8 cellular contexts compared by ENCODE assay signal in the genomic region with DNA sequence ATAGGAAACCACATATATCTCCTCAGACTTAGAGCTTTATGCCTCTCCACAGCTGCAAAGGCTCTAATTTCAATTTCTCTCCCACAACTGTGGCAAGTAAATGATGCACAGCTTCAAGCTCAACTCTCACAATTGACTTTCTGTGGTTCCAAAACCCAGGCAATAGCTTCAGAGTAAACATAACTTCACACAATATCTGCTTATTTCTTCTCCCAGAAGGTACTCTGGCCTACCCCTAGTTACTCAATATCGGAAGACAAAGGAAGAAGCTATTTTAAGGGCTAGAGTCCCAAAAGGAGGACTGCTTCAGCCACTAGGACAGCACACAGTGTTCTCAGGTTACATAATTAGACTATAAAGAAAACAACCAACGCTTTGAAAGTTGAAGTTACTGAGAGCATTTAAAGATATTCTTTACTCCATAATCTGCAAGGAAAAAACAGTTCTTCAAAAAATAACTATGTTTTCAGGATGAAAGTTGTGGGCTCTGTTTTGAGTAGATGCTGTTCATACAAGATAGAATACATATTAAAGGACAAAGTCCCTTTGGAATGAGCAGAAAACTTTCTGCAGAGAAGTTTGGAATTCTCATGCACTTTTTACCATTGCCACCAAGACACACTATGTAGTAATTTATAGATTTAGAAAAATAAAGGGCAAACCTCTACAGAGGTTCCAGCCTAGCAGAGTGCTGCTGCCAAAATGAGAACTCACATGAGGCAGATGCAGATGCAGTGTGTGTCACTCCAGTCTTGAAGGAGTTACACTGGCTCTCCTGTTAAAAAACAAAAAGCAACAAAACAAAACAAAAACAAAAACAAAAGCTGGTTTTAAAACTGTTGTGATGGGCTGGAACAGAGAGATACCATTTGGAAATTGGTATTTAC.
DNase-seq lines count a peak whose midpoint lies in the region; ATAC-seq and TF ChIP-seq lines count a peak whose summit lies in the region.

No MANE protein-coding gene starts in this region.

- no peaks in the 10 kb centered on the region for H3K36me3 ChIP-seq in colonic mucosa

- no peaks in the 10 kb centered on the region for H3K4me1 ChIP-seq in colonic mucosa

- no peak overlapping the region for H3K9ac ChIP-seq in colonic mucosa (ENCODE audit: low read depth in 2 of 2, low read length in 2 of 2)

- H3K4me3 Mint-ChIP-seq in progenitor cell of endocrine pancreas (ENCODE audit: low read depth): no peak overlapping the region

- peaks cover 20% of the 10 kb centered on the region for H3K4me1 Mint-ChIP-seq in progenitor cell of endocrine pancreas (ENCODE audit: low read depth)

- no peaks in the 10 kb centered on the region for H3K9me3 Mint-ChIP-seq in progenitor cell of endocrine pancreas (ENCODE audit: low read depth)

- intact Hi-C loops in colonic mucosa (cut with DNase I): no loop called here

- ATAC-seq in GM19463 (IDR thresholded peaks at IDR 0.05; ENCODE audit: unreplicated experiment) (peak; percentile 64), HG03442 (IDR thresholded peaks at IDR 0.05; ENCODE audit: unreplicated experiment) (peak; percentile 59)

- no peaks in the 10 kb centered on the region for H3K27me3 Mint-ChIP-seq in progenitor cell of endocrine pancreas

- H3K9me3 ChIP-seq in colonic mucosa: no peaks in the 10 kb centered on the region

- peaks cover 15% of the 10 kb centered on the region for H3K36me3 Mint-ChIP-seq in progenitor cell of endocrine pancreas (ENCODE audit: insufficient read depth)

- H3K27me3 ChIP-seq in colonic mucosa: no peaks in the 10 kb centered on the region

- H3K27ac Mint-ChIP-seq in progenitor cell of endocrine pancreas: peak overlapping the region; percentile 9

- H3K4me3 ChIP-seq in coronary artery: peak overlapping the region; percentile 34
- no peak overlapping the region for H3K4me3 ChIP-seq in colonic mucosa

- peak overlapping the region; percentile 60 to 77 for H3K27ac ChIP-seq in coronary artery
- no peak overlapping the region for H3K27ac ChIP-seq in colonic mucosa

- peak; percentile 39 for DNase-seq in Ammon's horn (ENCODE audit: low spot score)
- no peak for DNase-seq in coronary artery (ENCODE audit: low spot score)
- no peak for DNase-seq in progenitor cell of endocrine pancreas (ENCODE audit: low spot score, unreplicated experiment)
- DNase-seq in colonic mucosa: no peak
- DNase-seq in NCI-H226: no peak
- no peak for DNase-seq in NCI-H1436 (lab: John Stamatoyannopoulos, UW)

- TF ChIP-seq CTCF in coronary artery (IDR thresholded peaks at IDR 0.05) (no peak), progenitor cell of endocrine pancreas (IDR thresholded peaks at IDR 0.05; ENCODE audit: unreplicated experiment) (no peak), colonic mucosa (IDR thresholded peaks at IDR 0.05) (no peak)
